ENCODE assay signal across 2 cellular contexts in genomic region chr12:911191-911826, GRCh38.
A peak's percentile ranks its signal among the peaks of the same experiment; 100 is the strongest.
TF ChIP-seq lines count a peak whose summit lies in the region.

No MANE protein-coding gene starts in this region.

TF ChIP-seq in K562, 482 proteins besides CTCF, POLR2A, EP300 and RAD21 (continues in another document):
- TF ChIP-seq GMEB1 (CRISPR knock-in tag; IDR thresholded peaks at IDR 0.05) (no peak), ZNF347 (CRISPR knock-in tag; IDR thresholded peaks at IDR 0.05; ENCODE audit: low read depth) (no peak), SRSF7 (optimal IDR thresholded peaks at IDR 0.05; ENCODE audit: low read depth, low read length) (no peak), GTF2E2 (tag; IDR thresholded peaks at IDR 0.05) (no peak), MTA1 (IDR thresholded peaks at IDR 0.05; ENCODE audit: borderline replicate concordance) (no peak), JUN (IDR thresholded peaks at IDR 0.05; ENCODE audit: borderline replicate concordance, low read depth, low read length) (no peak), JUN (CRISPR knock-in tag; IDR thresholded peaks at IDR 0.05; ENCODE audit: borderline replicate concordance) (no peak), YBX1 (IDR thresholded peaks at IDR 0.05) (no peak), MITF (IDR thresholded peaks at IDR 0.05) (no peak), CEBPZ (IDR thresholded peaks at IDR 0.05; ENCODE audit: borderline replicate concordance, low read depth, low read length) (no peak), CTBP1 (IDR thresholded peaks at IDR 0.05; ENCODE audit: borderline replicate concordance) (no peak), FOXP1 (CRISPR knock-in tag; IDR thresholded peaks at IDR 0.05) (no peak), HNRNPL (IDR thresholded peaks at IDR 0.05; ENCODE audit: low read depth, low read length) (no peak), HNRNPLL (IDR thresholded peaks at IDR 0.05; ENCODE audit: low read depth, low read length, poor library complexity, severe bottlenecking) (no peak), DPF2 (IDR thresholded peaks at IDR 0.05) (peak; percentile 88), TEAD4 (IDR thresholded peaks at IDR 0.05; ENCODE audit: low read length) (peak; percentile 83), TEAD4 (CRISPR knock-in tag; IDR thresholded peaks at IDR 0.05; ENCODE audit: borderline replicate concordance) (no peak), ATF4 (CRISPR knock-in tag; IDR thresholded peaks at IDR 0.05) (no peak), TBP (optimal IDR thresholded peaks at IDR 0.05; ENCODE audit: low read depth, low read length) (no peak), NCOA1 (IDR thresholded peaks at IDR 0.05; ENCODE audit: low read depth) (no peak), MAFG (tag; conservative IDR thresholded peaks at IDR 0.05) (no peak)

TF ChIP-seq in HepG2, 621 proteins besides CTCF, POLR2A, EP300 and RAD21:
- TF ChIP-seq RBM22 (optimal IDR thresholded peaks at IDR 0.05; ENCODE audit: low read length), result peak; percentile 17
- TF ChIP-seq ZNF7 (CRISPR knock-in tag; IDR thresholded peaks at IDR 0.05), result no peak
- TF ChIP-seq POLR2G (IDR thresholded peaks at IDR 0.05; ENCODE audit: low read depth, low read length), result 0 out of 2 replicates have a peak, but pooled peaks have one; percentile 11
